In genomic region chr7:132318338-132319318, GRCh38 we compare ENCODE assay signal across 8 cellular contexts.
DNase-seq lines count a peak whose midpoint lies in the region; ATAC-seq and TF ChIP-seq lines count a peak whose summit lies in the region.

No MANE protein-coding gene starts in this region.

- 11 to 23% (median 13%) methylated on average over 12 to 21 of the region's 21 CpGs for WGBS in adrenal gland, 4 donors

- intact Hi-C loops in adrenal gland (cut with DNase I): loop anchor here (2.0 to 5.0 kb wide), 2 partner anchors 262 to 264 kb away; no protein-coding TSS in a partner anchor
- intact Hi-C loops in left ventricle myocardium inferior (cut with micrococcal nuclease): loop anchor here (5.0 kb wide), 1 partner anchor 264 kb away; no protein-coding TSS in a partner anchor

- H3K27ac ChIP-seq in adrenal gland: no peak overlapping the region
- no peak overlapping the region for H3K27ac ChIP-seq in left ventricle myocardium inferior (replicated peaks)

- TF ChIP-seq POLR2A in adrenal gland (IDR thresholded peaks at IDR 0.05): no peak

- H3K27me3 ChIP-seq in adrenal gland: peaks cover 15% of the 10 kb centered on the region
- H3K27me3 ChIP-seq in left ventricle myocardium inferior (ENCODE audit: low read depth): peaks cover 15% of the 10 kb centered on the region

- DNase-seq in NCI-H146 treated with DMSO at 0.1 percent for 48 hours (lab: John Stamatoyannopoulos, UW; ENCODE audit: unreplicated experiment): peak; percentile 38
- DNase-seq in T-helper 1 cell: peak; percentile 47 to 77 (median 59)
- DNase-seq in adrenal gland: peak; percentile 69 to 92 (median 85)
- DNase-seq in left ventricle myocardium inferior: peak; percentile 84
- DNase-seq in putamen (ENCODE audit: low spot score): peak; percentile 75

- peak; percentile 81 for ATAC-seq in HG02870 (IDR thresholded peaks at IDR 0.05; ENCODE audit: unreplicated experiment)
- ATAC-seq in GM21825 (IDR thresholded peaks at IDR 0.05; ENCODE audit: unreplicated experiment): no peak

- H3K9me3 ChIP-seq in adrenal gland (replicated peaks in 1 of 3): no peaks in the 10 kb centered on the region
- no peaks in the 10 kb centered on the region for H3K9me3 ChIP-seq in left ventricle myocardium inferior (replicated peaks)

- peak; percentile 86 for TF ChIP-seq CTCF in GM12874 (IDR thresholded peaks at IDR 0.05; ENCODE audit: insufficient read depth, low read depth, low read length)
- TF ChIP-seq CTCF in adrenal gland (IDR thresholded peaks at IDR 0.05): peak; percentile 80 to 95 (median 89)
- TF ChIP-seq CTCF in left ventricle myocardium inferior (IDR thresholded peaks at IDR 0.05; ENCODE audit: borderline replicate concordance): peak; percentile 92

- H3K4me3 ChIP-seq in adrenal gland (no peak overlapping the region), left ventricle myocardium inferior (peak overlapping the region; percentile 30)

- peaks cover 0 to 10% of the 10 kb centered on the region in 2 donors for H3K4me1 ChIP-seq in adrenal gland (replicated peaks in 1 of 2)
- peaks cover 15% of the 10 kb centered on the region for H3K4me1 ChIP-seq in left ventricle myocardium inferior

- no peaks in the 10 kb centered on the region for H3K36me3 ChIP-seq in adrenal gland (replicated peaks in 1 of 2)
- H3K36me3 ChIP-seq in left ventricle myocardium inferior: no peaks in the 10 kb centered on the region
